ENCODE assay signal across 41 cellular contexts in the genomic region with DNA sequence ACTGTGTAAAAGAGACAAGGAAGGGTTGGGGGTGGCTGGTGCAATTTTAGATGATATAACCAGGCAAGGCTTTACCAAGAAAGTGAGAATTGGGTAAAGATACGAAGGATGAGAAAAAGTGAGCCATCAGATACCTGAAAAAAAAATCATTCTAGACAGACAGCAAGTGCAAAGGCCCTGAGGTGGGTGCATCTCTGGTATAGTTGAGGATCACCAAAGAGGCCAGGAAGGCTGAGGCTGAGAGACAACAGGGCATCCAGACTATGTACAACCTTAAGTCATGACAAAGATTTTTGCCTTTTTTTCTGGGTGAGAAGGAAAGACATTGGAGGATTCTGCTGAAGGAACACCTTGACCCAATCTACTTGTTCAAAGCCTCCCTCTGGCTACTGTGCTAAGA. TPM values are rescaled to one million over a fixed set of nuclear protein-coding genes. Genes with fewer than 3 reads are reported as not detected.
"Had no signal": no experiment of that assay in that cellular context is flagged by ENCODE, and none has a peak within 500 bp of the region (broad histone marks: within the 10 kb centered on the region; RNA-seq: fewer than 3 reads in every experiment).

No MANE protein-coding gene starts in this region.

- ATAC-seq: activated naive CD4-positive, alpha-beta T cell treated with anti-CD3 and anti-CD28 coated beads, Interleukin-2, amount 50 U/mL, for 72 hours; activated naive CD8-positive, alpha-beta T cell treated with anti-CD3 and anti-CD28 coated beads, Interleukin-2, amount 50 U/mL, for 24 hours; activated T-cell treated with anti-CD3 and anti-CD28 coated beads, Interleukin-2, amount 50 U/mL, for 4 hours; activated T-cell treated with anti-CD3 and anti-CD28 coated beads, Interleukin-2, amount 50 U/mL, for 72 hours; activated T-helper 17 cell treated with anti-CD3 and anti-CD28 coated beads, Interleukin-2, amount 50 U/mL, for 72 hours; body of pancreas had no signal

- H3K4me1 ChIP-seq: adrenal gland, ascending aorta, body of pancreas, breast epithelium had no signal

- H3K27me3 ChIP-seq: adrenal gland, ascending aorta, body of pancreas, brain microvascular endothelial cell, breast epithelium, cardiac muscle cell had no signal

- H3K9me3 ChIP-seq: adrenal gland, ascending aorta, body of pancreas, breast epithelium had no signal

- H3K36me3 Mint-ChIP-seq: activated naive CD4-positive, alpha-beta T cell treated with anti-CD3 and anti-CD28 coated beads, Interleukin-2, amount 10 ng/mL, durations not matched to agents 7 days and 5 days; activated naive CD8-positive, alpha-beta T cell; activated naive CD8-positive, alpha-beta T cell treated with anti-CD3 and anti-CD28 coated beads for 36 hours; activated naive CD8-positive, alpha-beta T cell treated with anti-CD3 and anti-CD28 coated beads, Interleukin-2, amount 10 ng/mL, durations not matched to agents 7 days and 5 days had no signal

- FAIRE-seq: astrocyte had no signal

- H3K36me3 ChIP-seq: adrenal gland, ascending aorta, brain microvascular endothelial cell, breast epithelium had no signal

- H3K4me3 ChIP-seq: adrenal gland, ascending aorta, body of pancreas, breast epithelium, cardiac muscle cell had no signal

- H3K27ac Mint-ChIP-seq: activated naive CD4-positive, alpha-beta T cell treated with anti-CD3 and anti-CD28 coated beads for 36 hours; activated naive CD4-positive, alpha-beta T cell treated with anti-CD3 and anti-CD28 coated beads, Interleukin-2, amount 10 ng/mL, durations not matched to agents 7 days and 5 days; activated naive CD4-positive, alpha-beta T cell treated with anti-CD3 and anti-CD28 coated beads, Interleukin-2, amount 50 U/mL, for 24 hours; activated naive CD4-positive, alpha-beta T cell treated with anti-CD3 and anti-CD28 coated beads, Interleukin-2, amount 50 U/mL, for 72 hours; activated naive CD8-positive, alpha-beta T cell; activated naive CD8-positive, alpha-beta T cell treated with anti-CD3 and anti-CD28 coated beads for 36 hours; activated naive CD8-positive, alpha-beta T cell treated with anti-CD3 and anti-CD28 coated beads, Interleukin-2, amount 10 ng/mL, durations not matched to agents 7 days and 5 days; activated naive CD8-positive, alpha-beta T cell treated with anti-CD3 and anti-CD28 coated beads, Interleukin-2, amount 50 U/mL, for 24 hours; activated T-cell treated with anti-CD3 and anti-CD28 coated beads, Interleukin-2, amount 50 U/mL, for 24 hours; activated T-cell treated with anti-CD3 and anti-CD28 coated beads, Interleukin-2, amount 50 U/mL, for 72 hours; activated T-helper 1 cell treated with anti-CD3 and anti-CD28 coated beads, Interleukin-12 subunit alpha, Interleukin-12 subunit beta, Interleukin-2, Interleukin-4 antibody, amounts not matched to agents 30 ng/mL and 10 ng/mL and 1 ng/mL, durations not matched to agents 14 hours and 24 hours and 36 hours; activated T-helper 17 cell treated with anti-CD3 and anti-CD28 coated beads, Interleukin-2, amount 50 U/mL, for 72 hours; activated T-helper 2 cell treated with anti-CD3 and anti-CD28 coated beads, Interferon-gamma antibody, Interleukin-2, Interleukin-4, amounts not matched to agents 10 μg/mL and 5 μg/mL and 100 μg/mL, durations not matched to agents 14 hours and 24 hours and 36 hours; brain had no signal

- H3K4me1 Mint-ChIP-seq: activated naive CD4-positive, alpha-beta T cell treated with anti-CD3 and anti-CD28 coated beads, Interleukin-2, amount 10 ng/mL, durations not matched to agents 7 days and 5 days; activated naive CD4-positive, alpha-beta T cell treated with anti-CD3 and anti-CD28 coated beads, Interleukin-2, amount 50 U/mL, for 24 hours; activated naive CD8-positive, alpha-beta T cell treated with anti-CD3 and anti-CD28 coated beads for 36 hours; activated naive CD8-positive, alpha-beta T cell treated with anti-CD3 and anti-CD28 coated beads, Interleukin-2, amount 10 ng/mL, durations not matched to agents 7 days and 5 days; activated naive CD8-positive, alpha-beta T cell treated with anti-CD3 and anti-CD28 coated beads, Interleukin-2, amount 50 U/mL, for 24 hours; activated T-helper 17 cell treated with anti-CD3 and anti-CD28 coated beads, Interleukin-2, amount 50 U/mL, for 72 hours; central memory CD8-positive, alpha-beta T cell had no signal

- H3K27ac ChIP-seq: adrenal gland, ascending aorta, body of pancreas, brain microvascular endothelial cell, breast epithelium, cardiac muscle cell had no signal

- H3K9me3 Mint-ChIP-seq: activated naive CD4-positive, alpha-beta T cell treated with anti-CD3 and anti-CD28 coated beads for 36 hours; activated naive CD4-positive, alpha-beta T cell treated with anti-CD3 and anti-CD28 coated beads, Interleukin-2, amount 10 ng/mL, durations not matched to agents 7 days and 5 days; activated naive CD4-positive, alpha-beta T cell treated with anti-CD3 and anti-CD28 coated beads, Interleukin-2, amount 50 U/mL, for 24 hours; activated naive CD4-positive, alpha-beta T cell treated with anti-CD3 and anti-CD28 coated beads, Interleukin-2, amount 50 U/mL, for 72 hours; activated naive CD8-positive, alpha-beta T cell treated with anti-CD3 and anti-CD28 coated beads for 36 hours; activated naive CD8-positive, alpha-beta T cell treated with anti-CD3 and anti-CD28 coated beads, Interleukin-2, amount 10 ng/mL, durations not matched to agents 7 days and 5 days; activated naive CD8-positive, alpha-beta T cell treated with anti-CD3 and anti-CD28 coated beads, Interleukin-2, amount 50 U/mL, for 24 hours; activated T-cell treated with anti-CD3 and anti-CD28 coated beads, Interleukin-2, amount 50 U/mL, for 24 hours; activated T-cell treated with anti-CD3 and anti-CD28 coated beads, Interleukin-2, amount 50 U/mL, for 4 hours; activated T-cell treated with anti-CD3 and anti-CD28 coated beads, Interleukin-2, amount 50 U/mL, for 72 hours; activated T-helper 1 cell treated with anti-CD3 and anti-CD28 coated beads, Interleukin-12 subunit alpha, Interleukin-12 subunit beta, Interleukin-2, Interleukin-4 antibody, amounts not matched to agents 30 ng/mL and 10 ng/mL and 1 ng/mL, durations not matched to agents 14 hours and 24 hours and 36 hours; activated T-helper 17 cell treated with anti-CD3 and anti-CD28 coated beads, Interleukin-2, amount 50 U/mL, for 72 hours; activated T-helper 2 cell treated with anti-CD3 and anti-CD28 coated beads, Interferon-gamma antibody, Interleukin-2, Interleukin-4, amounts not matched to agents 10 μg/mL and 5 μg/mL and 100 μg/mL, durations not matched to agents 14 hours and 24 hours and 36 hours; brain; central memory CD8-positive, alpha-beta T cell had no signal

- H3K27me3 Mint-ChIP-seq: brain had no signal

- DNase-seq: activated effector memory CD4-positive, alpha-beta T cell treated with anti-CD3 and anti-CD28 coated beads, Interleukin-2, amount 50 U/mL, for 16 hours; activated effector memory CD4-positive, alpha-beta T cell treated with Interleukin-2 at 50 U/mL for 16 hours; activated gamma-delta T cell; activated gamma-delta T cell treated with Interleukin-2 at 50 U/mL for 16 hours; activated naive CD4-positive, alpha-beta T cell; activated naive CD4-positive, alpha-beta T cell treated with anti-CD3 and anti-CD28 coated beads for 36 hours; activated naive CD4-positive, alpha-beta T cell treated with anti-CD3 and anti-CD28 coated beads, Interleukin-2, amount 10 ng/mL, durations not matched to agents 7 days and 5 days; activated naive CD4-positive, alpha-beta T cell treated with anti-CD3 and anti-CD28 coated beads, Interleukin-2, amount 50 U/mL, for 16 hours; activated naive CD4-positive, alpha-beta T cell treated with Interleukin-2 at 50 U/mL for 16 hours; activated naive CD8-positive, alpha-beta T cell treated with anti-CD3 and anti-CD28 coated beads for 36 hours; activated naive CD8-positive, alpha-beta T cell treated with anti-CD3 and anti-CD28 coated beads, Interleukin-2, amount 10 ng/mL, durations not matched to agents 7 days and 5 days; activated naive CD8-positive, alpha-beta T cell treated with anti-CD3 and anti-CD28 coated beads, Interleukin-2, amount 50 U/mL, for 24 hours; activated T-cell treated with anti-CD3 and anti-CD28 coated beads, Interleukin-2, amount 50 U/mL, for 1 hour; activated T-cell treated with anti-CD3 and anti-CD28 coated beads, Interleukin-2, amount 50 U/mL, for 24 hours; activated T-cell treated with anti-CD3 and anti-CD28 coated beads, Interleukin-2, amount 50 U/mL, for 4 hours; activated T-cell treated with anti-CD3 and anti-CD28 coated beads, Interleukin-2, amount 50 U/mL, for 48 hours; activated T-cell treated with anti-CD3 and anti-CD28 coated beads, Interleukin-2, amount 50 U/mL, for 72 hours; adrenal gland; amniotic stem cell; amygdala; anterior cingulate cortex; aorta; body of pancreas; brain microvascular endothelial cell; caudate nucleus; central memory CD4-positive, alpha-beta T cell; cerebellar nuclear complex had no signal

- H3K4me3 Mint-ChIP-seq: activated naive CD4-positive, alpha-beta T cell treated with anti-CD3 and anti-CD28 coated beads for 36 hours; activated naive CD4-positive, alpha-beta T cell treated with anti-CD3 and anti-CD28 coated beads, Interleukin-2, amount 10 ng/mL, durations not matched to agents 7 days and 5 days; activated naive CD4-positive, alpha-beta T cell treated with anti-CD3 and anti-CD28 coated beads, Interleukin-2, amount 50 U/mL, for 24 hours; activated naive CD8-positive, alpha-beta T cell; activated naive CD8-positive, alpha-beta T cell treated with anti-CD3 and anti-CD28 coated beads for 36 hours; activated naive CD8-positive, alpha-beta T cell treated with anti-CD3 and anti-CD28 coated beads, Interleukin-2, amount 10 ng/mL, durations not matched to agents 7 days and 5 days; activated naive CD8-positive, alpha-beta T cell treated with anti-CD3 and anti-CD28 coated beads, Interleukin-2, amount 50 U/mL, for 24 hours; activated T-cell treated with anti-CD3 and anti-CD28 coated beads, Interleukin-2, amount 50 U/mL, for 24 hours; activated T-cell treated with anti-CD3 and anti-CD28 coated beads, Interleukin-2, amount 50 U/mL, for 4 hours; activated T-cell treated with anti-CD3 and anti-CD28 coated beads, Interleukin-2, amount 50 U/mL, for 72 hours; activated T-helper 1 cell treated with anti-CD3 and anti-CD28 coated beads, Interleukin-12 subunit alpha, Interleukin-12 subunit beta, Interleukin-2, Interleukin-4 antibody, amounts not matched to agents 30 ng/mL and 10 ng/mL and 1 ng/mL, durations not matched to agents 14 hours and 24 hours and 36 hours; activated T-helper 17 cell treated with anti-CD3 and anti-CD28 coated beads, Interleukin-2, amount 50 U/mL, for 72 hours; brain; central memory CD8-positive, alpha-beta T cell had no signal

RNA-seq across cellular contexts. Expression of gene RXRG, which starts 29.9 kb away (rescaled TPM):
- total RNA-seq: activated naive CD4-positive, alpha-beta T cell treated with anti-CD3 and anti-CD28 coated beads for 36 hours; activated naive CD8-positive, alpha-beta T cell treated with anti-CD3 and anti-CD28 coated beads, Interleukin-2, amount 10 ng/mL, durations not matched to agents 7 days and 5 days; activated T-cell treated with anti-CD3 and anti-CD28 coated beads, Interleukin-2, amount 50 U/mL, for 4 hours; activated T-cell treated with anti-CD3 and anti-CD28 coated beads, Interleukin-2, amount 50 U/mL, for 72 hours; activated T-helper 1 cell treated with anti-CD3 and anti-CD28 coated beads, Interleukin-12 subunit alpha, Interleukin-12 subunit beta, Interleukin-2, Interleukin-4 antibody, amounts not matched to agents 30 ng/mL and 10 ng/mL and 1 ng/mL, durations not matched to agents 14 hours and 24 hours and 36 hours; activated T-helper 17 cell treated with anti-CD3 and anti-CD28 coated beads, Interleukin-2, amount 50 U/mL, for 72 hours; activated T-helper 2 cell treated with anti-CD3 and anti-CD28 coated beads, Interferon-gamma antibody, Interleukin-2, Interleukin-4, amounts not matched to agents 10 μg/mL and 5 μg/mL and 100 μg/mL, durations not matched to agents 14 hours and 24 hours and 36 hours; ascending aorta; astrocyte; bronchial epithelial cell; chondrocyte had no signal

RNA-seq across cellular contexts. Expression of gene LMX1A, which starts 58.6 kb away (rescaled TPM):
- total RNA-seq: activated naive CD4-positive, alpha-beta T cell treated with anti-CD3 and anti-CD28 coated beads for 36 hours; activated naive CD4-positive, alpha-beta T cell treated with anti-CD3 and anti-CD28 coated beads, Interleukin-2, amount 50 U/mL, for 72 hours; activated naive CD8-positive, alpha-beta T cell treated with anti-CD3 and anti-CD28 coated beads for 36 hours; activated naive CD8-positive, alpha-beta T cell treated with anti-CD3 and anti-CD28 coated beads, Interleukin-2, amount 10 ng/mL, durations not matched to agents 7 days and 5 days; activated T-cell treated with anti-CD3 and anti-CD28 coated beads, Interleukin-2, amount 50 U/mL, for 4 hours; activated T-cell treated with anti-CD3 and anti-CD28 coated beads, Interleukin-2, amount 50 U/mL, for 72 hours; activated T-helper 1 cell treated with anti-CD3 and anti-CD28 coated beads, Interleukin-12 subunit alpha, Interleukin-12 subunit beta, Interleukin-2, Interleukin-4 antibody, amounts not matched to agents 30 ng/mL and 10 ng/mL and 1 ng/mL, durations not matched to agents 14 hours and 24 hours and 36 hours; activated T-helper 17 cell treated with anti-CD3 and anti-CD28 coated beads, Interleukin-2, amount 50 U/mL, for 72 hours; activated T-helper 2 cell treated with anti-CD3 and anti-CD28 coated beads, Interferon-gamma antibody, Interleukin-2, Interleukin-4, amounts not matched to agents 10 μg/mL and 5 μg/mL and 100 μg/mL, durations not matched to agents 14 hours and 24 hours and 36 hours; adrenal gland; astrocyte; body of pancreas; bronchial epithelial cell; cardiac muscle cell; chondrocyte had no signal
- polyA plus RNA-seq: cardiac muscle cell had no signal
